12 cellular contexts compared by ENCODE assay signal in the genomic region with DNA sequence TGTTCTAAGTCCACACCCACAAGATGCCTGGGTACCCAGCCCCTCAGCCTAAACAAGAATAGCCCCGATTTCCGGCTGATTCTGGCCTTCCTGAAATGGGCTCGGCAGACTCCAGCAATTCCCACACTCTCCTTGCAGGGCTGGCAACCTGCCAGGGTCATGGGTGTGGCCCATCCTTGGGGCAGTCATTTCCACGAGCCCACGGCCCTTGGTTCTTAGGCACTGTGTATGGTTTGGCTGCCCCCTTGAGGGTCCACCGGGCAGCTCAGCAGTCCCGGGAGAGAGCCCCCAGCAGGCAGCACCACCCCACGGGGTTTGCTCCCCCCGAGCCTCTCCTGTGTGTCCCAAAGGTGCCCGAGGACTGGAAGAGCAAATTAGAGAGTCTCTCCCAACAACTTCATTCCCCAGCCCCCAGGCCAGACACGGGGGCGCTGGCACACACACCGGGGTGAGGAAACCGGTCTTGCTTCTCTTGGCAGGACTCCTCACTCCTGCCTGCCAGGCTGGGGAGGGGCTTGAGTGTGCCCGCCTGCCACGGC.
DNase-seq lines count a peak whose midpoint lies in the region; ATAC-seq, FAIRE-seq and TF ChIP-seq lines count a peak whose summit lies in the region.
"Had no signal": no experiment of that assay in that cellular context is flagged by ENCODE, and none has a peak within 500 bp of the region (broad histone marks: within the 10 kb centered on the region; RNA-seq: fewer than 3 reads in every experiment).

No MANE protein-coding gene starts in this region.

- H3K36me3 ChIP-seq in mammary epithelial cell (ENCODE audit: insufficient read depth, low read length), result no peaks in the 10 kb centered on the region
- no peaks in the 10 kb centered on the region for H3K36me3 ChIP-seq in HepG2 (replicated peaks in 1 of 2; ENCODE audit: control insufficient read depth in 1 of 2, insufficient read depth in 2 of 2, low read length in 2 of 2)
- H3K36me3 ChIP-seq: pancreas had no signal

- H3K9ac ChIP-seq in mammary epithelial cell (ENCODE audit: insufficient read depth, low read length), result no peak overlapping the region
- H3K9ac ChIP-seq in HepG2 (ENCODE audit: insufficient read depth, low read depth, low read length), result no peak overlapping the region

- 0% methylated on average over 3 of the region's 16 CpGs for WGBS in mammary epithelial cell (ENCODE audit: low coverage, missing lambda C conversion rate)
- no CpG with 5 or more reads among the region's 16 CpGs for WGBS in HepG2 (ENCODE audit: low lambda C conversion rate)

- H4K20me1 ChIP-seq in mammary epithelial cell (ENCODE audit: insufficient read depth, low read length) (no peaks in the 10 kb centered on the region), HepG2 (ENCODE audit: insufficient read depth, low read length) (no peaks in the 10 kb centered on the region)

- H3K9me3 ChIP-seq in mammary epithelial cell (replicated peaks; ENCODE audit: insufficient read depth, low read length), result no peaks in the 10 kb centered on the region
- H3K9me3 ChIP-seq in HepG2 (ENCODE audit: low read length), result no peaks in the 10 kb centered on the region
- H3K9me3 ChIP-seq: pancreas had no signal

- H3K4me3 ChIP-seq in mammary epithelial cell (replicated peaks in 1 of 3; ENCODE audit: insufficient read depth in 1 of 3, low read depth in 2 of 3, low read length in 3 of 3) (no peak overlapping the region), HepG2 (replicated peaks in 1 of 3; ENCODE audit: insufficient read depth in 1 of 3, low read depth in 2 of 3, low read length in 3 of 3) (no peak overlapping the region)
- H3K4me3 ChIP-seq: pancreas had no signal

- TF ChIP-seq CTCF in mammary epithelial cell (conservative IDR thresholded peaks at IDR 0.05 in 1 of 2, IDR thresholded peaks at IDR 0.05 in 1 of 2; ENCODE audit: extremely low read depth in 1 of 2, insufficient read depth in 1 of 2, low read depth in 1 of 2, low read length in 2 of 2) (peak in 1 of 2 donors; percentile 36), HepG2 (CRISPR knock-in tag; IDR thresholded peaks at IDR 0.05) (0 out of 2 replicates have a peak, but pooled peaks have one; percentile 4)

- H3K4me1 ChIP-seq in mammary epithelial cell (ENCODE audit: insufficient read depth, low read length), result peaks cover 8% of the 10 kb centered on the region
- no peaks in the 10 kb centered on the region for H3K4me1 ChIP-seq in HepG2 (ENCODE audit: insufficient read depth, low read length)
- H3K4me1 ChIP-seq: pancreas had no signal

- H3K4me2 ChIP-seq in mammary epithelial cell (ENCODE audit: insufficient read depth, low read depth, low read length) (peak overlapping the region; percentile 30), HepG2 (ENCODE audit: low read depth, low read length) (no peak overlapping the region)

- H3K27ac ChIP-seq in mammary epithelial cell (ENCODE audit: insufficient read depth, low read depth, low read length), result no peak overlapping the region
- no peak overlapping the region for H3K27ac ChIP-seq in HepG2 (ENCODE audit: extremely low read length, insufficient read depth, low read length)
- H3K27ac ChIP-seq: C4-2B, pancreas had no signal

- BruUV-seq in mammary epithelial cell (replicated peaks; lab: Mats Ljungman, UMichigan), result no TSS peak
- no TSS peak for BruUV-seq in HepG2 (replicated peaks; lab: Mats Ljungman, UMichigan)

- TF ChIP-seq EP300 in HepG2 (IDR thresholded peaks at IDR 0.05; ENCODE audit: low read depth in 2 of 2, low read length in 2 of 2) (no peak), HepG2 (CRISPR knock-in tag; IDR thresholded peaks at IDR 0.05; ENCODE audit: borderline replicate concordance) (no peak)

- dilution Hi-C loops in mammary epithelial cell (cut with HindIII; ENCODE audit: low sequenced_read_pairs), result no loop called here

- FAIRE-seq in GM12892 (lab: Jason Lieb, UNC) (no peak), HepG2 (lab: Jason Lieb, UNC) (no peak)
- FAIRE-seq: pancreas had no signal

- in situ Hi-C loops in mammary epithelial cell (cut with MboI; ENCODE audit: low sequenced_read_pairs in 2 of 2) (no loop called here), HepG2 (cut with HindIII; ENCODE audit: extremely low pct_ligation_motif_present, low pct_unique_long_range_greater_than_20kb) (no loop called here)

- H3K79me2 ChIP-seq in mammary epithelial cell (ENCODE audit: insufficient read depth, low read length), result no peaks in the 10 kb centered on the region
- no peaks in the 10 kb centered on the region for H3K79me2 ChIP-seq in HepG2 (ENCODE audit: insufficient read depth, low read length)

- peak overlapping the region; percentile 37 for H2AFZ ChIP-seq in mammary epithelial cell (ENCODE audit: low read depth, low read length)
- H2AFZ ChIP-seq in HepG2 (ENCODE audit: low read length), result no peak overlapping the region

- TF ChIP-seq RAD21 in HepG2 (CRISPR knock-in tag; IDR thresholded peaks at IDR 0.05), result no peak

- POLR2A ChIA-PET in HepG2 (lab: Yijun Ruan, JAX), result no interaction called here

- H3K27me3 ChIP-seq in mammary epithelial cell (ENCODE audit: insufficient read depth, low read length) (no peaks in the 10 kb centered on the region), HepG2 (ENCODE audit: control insufficient read depth in 1 of 2, insufficient read depth in 2 of 2, low read length in 2 of 2) (no peaks in the 10 kb centered on the region; a peak in 3 of 5 replicates)
- H3K27me3 ChIP-seq: pancreas had no signal

- intact Hi-C loops in mammary epithelial cell (cut with micrococcal nuclease), result loop anchor here (2.0 to 5.0 kb wide), 2 partner anchors 147 to 188 kb away; no protein-coding TSS in a partner anchor
- intact Hi-C loops in HepG2 (cut with micrococcal nuclease; ENCODE audit: unreplicated experiment), result no loop called here

- CTCF ChIA-PET in mammary epithelial cell (lab: Charles Lee; ENCODE audit: low non-redundant PET) (no interaction called here), HepG2 (lab: Yijun Ruan, JAX; ENCODE audit: low intra/inter-chr PET ratio, low total read pairs) (no interaction called here)

- no peak for TF ChIP-seq POLR2A in GM12892 (IDR thresholded peaks at IDR 0.05; ENCODE audit: low read depth, low read length)
- no peak for TF ChIP-seq POLR2A in HepG2 (IDR thresholded peaks at IDR 0.05; ENCODE audit: insufficient read depth in 1 of 2, low read depth in 2 of 2, low read length in 2 of 2)

- DNase-seq in A172 (ENCODE audit: low spot score) (peak; percentile 9), GM12892 (ENCODE audit: insufficient read length) (peak; percentile 34), mammary epithelial cell (no peak), HepG2 (ENCODE audit: low spot score) (no peak), RKO (ENCODE audit: low spot score) (no peak), activated gamma-delta T cell (lab: John Stamatoyannopoulos, UW) (no peak)
- DNase-seq in activated CD4-positive, alpha-beta T cell treated with anti-CD3 and anti-CD28 coated beads for 48 hours, result no peak
- DNase-seq: NCI-H1048, SHP77 treated with DMSO at 0.1 percent for 48 hours had no signal

- ATAC-seq in HepG2, result no peak
- no peak for ATAC-seq in GM21717 (IDR thresholded peaks at IDR 0.05; ENCODE audit: unreplicated experiment)

TF ChIP-seq in HepG2, 621 proteins besides CTCF, POLR2A, EP300 and RAD21:
- TF ChIP-seq KDM5B (CRISPR knock-in tag; IDR thresholded peaks at IDR 0.05; ENCODE audit: borderline replicate concordance), result no peak

Comparison
In these comparisons a context has a peak if more than half of its experiments do, and no peak if none do; other contexts are left out.
1. DNase-seq: peak in A172 (single experiment) and GM12892 (single experiment); none in mammary epithelial cell (single experiment), HepG2 (single experiment), RKO (single experiment), activated CD4-positive, alpha-beta T cell treated with anti-CD3 and anti-CD28 coated beads for 48 hours (single experiment) and activated gamma-delta T cell (single experiment).